Comparison of ENCODE assay signal across 19 cellular contexts in the genomic region with DNA sequence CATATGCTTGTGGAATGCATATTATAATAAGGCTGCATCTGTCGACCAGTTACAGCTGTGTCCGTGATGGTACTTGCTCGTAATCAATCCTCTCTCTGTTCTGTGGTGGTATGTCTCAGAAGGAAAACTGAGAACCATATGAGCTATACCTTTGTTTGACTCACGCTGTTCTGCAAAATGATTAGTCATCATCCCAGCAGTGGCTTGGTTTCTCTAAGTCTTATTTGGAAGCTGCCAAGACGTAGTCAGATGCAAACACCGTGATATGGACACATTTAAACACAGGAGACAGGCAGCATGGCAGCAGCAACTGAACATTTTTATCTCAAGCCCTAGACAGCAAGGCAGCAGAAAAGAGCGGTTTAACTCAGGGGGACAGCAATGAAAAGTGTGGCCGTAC.
DNase-seq lines count a peak whose midpoint lies in the region; ATAC-seq and TF ChIP-seq lines count a peak whose summit lies in the region.
"Had no signal": no experiment of that assay in that cellular context is flagged by ENCODE, and none has a peak within 500 bp of the region (broad histone marks: within the 10 kb centered on the region; RNA-seq: fewer than 3 reads in every experiment).

No MANE protein-coding gene starts in this region.

- DNase-seq in DMS 273 (lab: John Stamatoyannopoulos, UW; ENCODE audit: unreplicated experiment) (peak; percentile 5), DMS 273 treated with DMSO at 0.1 percent for 48 hours (lab: John Stamatoyannopoulos, UW) (no peak), amniotic epithelial cell (ENCODE audit: low read depth) (peak; percentile 39), hepatocyte (ENCODE audit: low spot score) (no peak), type B pancreatic cell (ENCODE audit: extremely low spot score, unreplicated experiment) (no peak), posterior cingulate gyrus (no peak)
- DNase-seq: activated CD8-positive, alpha-beta memory T cell treated with anti-CD3 and anti-CD28 coated beads for 24 hours; activated naive CD4-positive, alpha-beta T cell; CD4-positive, CD25-positive, alpha-beta regulatory T cell; Karpas-422; kidney glomerular epithelial cell; NCI-H2029; SIG-M5; stimulated activated CD4-positive, alpha-beta T cell treated with anti-CD3 and anti-CD28 coated beads, Interleukin-1b, Interleukin-23, amount 100 ng/mL, for 48 hours had no signal

- H3K27me3 ChIP-seq in hepatocyte, result no peaks in the 10 kb centered on the region
- H3K27me3 ChIP-seq: tibial nerve had no signal

- 57% methylated on average over 8 of the region's 8 CpGs for WGBS in hepatocyte (ENCODE audit: low lambda C conversion rate, missing lambda C conversion rate)

- H3K4me1 ChIP-seq in hepatocyte (ENCODE audit: insufficient read depth), result peaks cover 27% of the 10 kb centered on the region
- H3K4me1 ChIP-seq: tibial nerve had no signal

- no peak overlapping the region for H3K27ac ChIP-seq in hepatocyte
- H3K27ac ChIP-seq: 22Rv1, tibial nerve had no signal

- H3K4me2 ChIP-seq in hepatocyte, result peak overlapping the region; percentile 41

- H3K4me3 Mint-ChIP-seq in type B pancreatic cell, result no peak overlapping the region
- H3K4me3 Mint-ChIP-seq: CD4-positive, CD25-positive, alpha-beta regulatory T cell; central memory CD8-positive, alpha-beta T cell had no signal

- no peaks in the 10 kb centered on the region for H3K36me3 Mint-ChIP-seq in type B pancreatic cell
- H3K36me3 Mint-ChIP-seq: CD4-positive, CD25-positive, alpha-beta regulatory T cell had no signal

- no peak for TF ChIP-seq CTCF in hepatocyte (IDR thresholded peaks at IDR 0.05; ENCODE audit: poor library complexity)
- no peak for TF ChIP-seq CTCF in type B pancreatic cell (conservative IDR thresholded peaks at IDR 0.05)

- H4K20me1 ChIP-seq in hepatocyte (ENCODE audit: insufficient read depth, poor library complexity, severe bottlenecking), result no peaks in the 10 kb centered on the region

- H3K79me2 ChIP-seq in hepatocyte, result no peaks in the 10 kb centered on the region

- H3K4me3 ChIP-seq in hepatocyte, result no peak overlapping the region
- H3K4me3 ChIP-seq: tibial nerve had no signal

- H3K4me1 Mint-ChIP-seq in type B pancreatic cell (ENCODE audit: unreplicated experiment), result peaks cover 18% of the 10 kb centered on the region
- H3K4me1 Mint-ChIP-seq: CD4-positive, CD25-positive, alpha-beta regulatory T cell; central memory CD8-positive, alpha-beta T cell had no signal

- intact Hi-C loops in posterior cingulate gyrus (cut with DNase I), result no loop called here

- no peak for ATAC-seq in HG03196 (IDR thresholded peaks at IDR 0.05; ENCODE audit: unreplicated experiment)
- no peak for ATAC-seq in HG02623 (IDR thresholded peaks at IDR 0.05; ENCODE audit: unreplicated experiment)

- H2AFZ ChIP-seq in hepatocyte, result peak overlapping the region; percentile 23

- H3K9me3 ChIP-seq in hepatocyte (ENCODE audit: low read depth), result no peaks in the 10 kb centered on the region
- H3K9me3 ChIP-seq: tibial nerve had no signal

- no peaks in the 10 kb centered on the region for H3K36me3 ChIP-seq in hepatocyte (replicated peaks; ENCODE audit: insufficient read depth, low read depth)
- H3K36me3 ChIP-seq: tibial nerve had no signal

- no peaks in the 10 kb centered on the region for H3K9me2 ChIP-seq in hepatocyte (replicated peaks; ENCODE audit: insufficient read depth)

- H3K27ac Mint-ChIP-seq in type B pancreatic cell, result peak overlapping the region; percentile 5
- H3K27ac Mint-ChIP-seq: CD4-positive, CD25-positive, alpha-beta regulatory T cell had no signal

- no peaks in the 10 kb centered on the region for H3K9me3 Mint-ChIP-seq in type B pancreatic cell

- H3K27me3 Mint-ChIP-seq in type B pancreatic cell, result no peaks in the 10 kb centered on the region
- H3K27me3 Mint-ChIP-seq: CD4-positive, CD25-positive, alpha-beta regulatory T cell; central memory CD8-positive, alpha-beta T cell had no signal

Comparison
In these comparisons a context has a peak if more than half of its experiments do, and no peak if none do; other contexts are left out.
1. DNase-seq: peak in DMS 273 (single experiment) and amniotic epithelial cell (single experiment); none in DMS 273 treated with DMSO at 0.1 percent for 48 hours (single experiment), hepatocyte (single experiment), type B pancreatic cell (single experiment) and posterior cingulate gyrus (0 of 10).